In genomic region chr10:51878695-51879094, GRCh38 we compare ENCODE assay signal across 12 cellular contexts.
A peak's percentile ranks its signal among the peaks of the same experiment; 100 is the strongest.
DNase-seq lines count a peak whose midpoint lies in the region; ATAC-seq and TF ChIP-seq lines count a peak whose summit lies in the region.
"Had no signal": no experiment of that assay in that cellular context is flagged by ENCODE, and none has a peak within 500 bp of the region (broad histone marks: within the 10 kb centered on the region; RNA-seq: fewer than 3 reads in every experiment).

No MANE protein-coding gene starts in this region.

- H3K27ac ChIP-seq in heart left ventricle: peak overlapping the region in 11 of 12 donors; percentile 5 to 84 (median 61)
- peak overlapping the region; percentile 49 for H3K27ac ChIP-seq in epithelial cell of prostate
- no peak overlapping the region for H3K27ac ChIP-seq in psoas muscle
- H3K27ac ChIP-seq: BLaER1 had no signal

- intact Hi-C loops in heart left ventricle (cut with DNase I) (no loop called here), Right ventricle myocardium inferior (cut with DNase I) (loop anchor here (10.0 kb wide), 1 partner anchor 76 kb away; no protein-coding TSS in a partner anchor), psoas muscle (cut with DNase I) (no loop called here)

- no peak for TF ChIP-seq POLR2A in heart left ventricle (IDR thresholded peaks at IDR 0.05)

- H3K27me3 ChIP-seq in heart left ventricle: no peaks in the 10 kb centered on the region
- no peaks in the 10 kb centered on the region for H3K27me3 ChIP-seq in psoas muscle (ENCODE audit: insufficient read depth in 3 of 3, low read length in 2 of 3)
- H3K27me3 ChIP-seq: BLaER1 had no signal

- peak in 1 of 4 donors; percentile 14 for ATAC-seq in heart left ventricle
- no peak for ATAC-seq in Right ventricle myocardium inferior
- peak; percentile 19 for ATAC-seq in HG03280 (IDR thresholded peaks at IDR 0.05; ENCODE audit: unreplicated experiment)
- no peak for ATAC-seq in stimulated activated memory B cell treated with anti-CD40 and anti-IgM and Interleukin-4, amounts not matched to agents 10 μg/mL and 1 μg/mL and 100 μg/mL, for 72 hours
- ATAC-seq in psoas muscle: no peak
- ATAC-seq: WTC11 had no signal

- H3K9me3 ChIP-seq in heart left ventricle (peaks cover 0 to 13% (median 2%) of the 10 kb centered on the region in 12 donors), psoas muscle (no peaks in the 10 kb centered on the region)

- TF ChIP-seq CTCF in heart left ventricle (IDR thresholded peaks at IDR 0.05) (no peak), psoas muscle (IDR thresholded peaks at IDR 0.05) (no peak)

- H3K9me3 Mint-ChIP-seq in stimulated activated memory B cell treated with anti-CD40 and anti-IgM and Interleukin-4, amounts not matched to agents 10 μg/mL and 1 μg/mL and 100 μg/mL, for 72 hours: no peaks in the 10 kb centered on the region

- no peak for DNase-seq in heart left ventricle
- DNase-seq in Right ventricle myocardium inferior (ENCODE audit: missing footprints): no peak
- no peak for DNase-seq in epithelial cell of prostate (ENCODE audit: low read depth, low spot score)
- DNase-seq in A172 (ENCODE audit: low spot score): no peak
- DNase-seq in D341Med (ENCODE audit: low spot score): no peak
- DNase-seq in psoas muscle: no peak
- DNase-seq: mesendoderm, NCI-H1092 treated with DMSO at 0.1 percent for 48 hours had no signal

- peaks cover 0 to 47% (median 19%) of the 10 kb centered on the region in 12 donors for H3K4me1 ChIP-seq in heart left ventricle
- peaks cover 6% of the 10 kb centered on the region for H3K4me1 ChIP-seq in psoas muscle
- H3K4me1 ChIP-seq: BLaER1 had no signal

- H3K36me3 Mint-ChIP-seq in stimulated activated memory B cell treated with anti-CD40 and anti-IgM and Interleukin-4, amounts not matched to agents 10 μg/mL and 1 μg/mL and 100 μg/mL, for 72 hours: no peaks in the 10 kb centered on the region
- H3K36me3 Mint-ChIP-seq: WTC11 had no signal

- H3K27me3 Mint-ChIP-seq in stimulated activated memory B cell treated with anti-CD40 and anti-IgM and Interleukin-4, amounts not matched to agents 10 μg/mL and 1 μg/mL and 100 μg/mL, for 72 hours: no peaks in the 10 kb centered on the region

- no peak overlapping the region for H3K27ac Mint-ChIP-seq in stimulated activated memory B cell treated with anti-CD40 and anti-IgM and Interleukin-4, amounts not matched to agents 10 μg/mL and 1 μg/mL and 100 μg/mL, for 72 hours
- H3K27ac Mint-ChIP-seq: WTC11 had no signal

- H3K4me1 Mint-ChIP-seq in stimulated activated memory B cell treated with anti-CD40 and anti-IgM and Interleukin-4, amounts not matched to agents 10 μg/mL and 1 μg/mL and 100 μg/mL, for 72 hours: no peaks in the 10 kb centered on the region

- H3K36me3 ChIP-seq in heart left ventricle: no peaks in the 10 kb centered on the region
- no peaks in the 10 kb centered on the region for H3K36me3 ChIP-seq in psoas muscle (ENCODE audit: insufficient read depth in 1 of 2, low read depth in 1 of 2)
- H3K36me3 ChIP-seq: BLaER1 had no signal

- H3K4me3 ChIP-seq in heart left ventricle (no peak overlapping the region), psoas muscle (no peak overlapping the region)
- H3K4me3 ChIP-seq: BLaER1 had no signal

- no peak overlapping the region for H3K4me3 Mint-ChIP-seq in stimulated activated memory B cell treated with anti-CD40 and anti-IgM and Interleukin-4, amounts not matched to agents 10 μg/mL and 1 μg/mL and 100 μg/mL, for 72 hours
- H3K4me3 Mint-ChIP-seq: WTC11 had no signal
